13 cellular contexts compared by ENCODE assay signal in the genomic region with DNA sequence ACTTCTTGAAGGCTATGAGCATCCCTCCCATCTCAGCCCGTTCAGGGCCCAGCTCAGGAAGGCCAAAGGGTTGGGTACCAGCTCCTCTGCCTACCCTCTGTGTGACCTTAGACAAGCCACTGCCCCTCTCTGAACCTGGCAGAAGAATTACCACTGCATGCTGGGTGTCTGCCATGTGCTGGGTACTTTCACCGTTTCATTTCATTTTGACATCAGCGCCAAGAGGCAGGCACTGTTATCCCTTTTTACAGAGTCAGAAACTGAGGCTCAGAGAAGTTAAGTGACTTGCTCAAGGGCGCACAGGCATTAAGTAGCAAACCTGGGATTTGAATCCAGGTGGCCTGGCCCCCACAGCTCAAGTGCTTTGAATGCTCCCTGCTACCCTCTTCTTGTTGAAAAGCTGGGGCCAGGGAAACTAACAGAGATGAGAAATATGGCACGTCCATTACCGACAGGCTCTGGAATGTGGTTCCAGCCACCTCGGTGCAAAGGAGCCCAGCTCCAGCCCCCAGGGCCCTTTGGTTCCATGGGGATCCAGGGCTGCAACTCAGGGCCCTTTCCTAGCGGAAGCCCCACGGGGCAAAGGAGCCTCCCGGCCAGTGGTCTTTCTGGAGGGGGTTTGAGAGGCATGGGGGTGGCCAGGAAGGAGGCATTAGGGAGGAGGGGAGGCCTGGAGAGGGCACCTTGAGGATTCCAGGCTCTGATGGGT. TPM values are rescaled to one million over a fixed set of nuclear protein-coding genes. Genes with fewer than 3 reads are reported as not detected.
"Had no signal": no experiment of that assay in that cellular context is flagged by ENCODE, and none has a peak within 500 bp of the region (broad histone marks: within the 10 kb centered on the region; RNA-seq: fewer than 3 reads in every experiment).

No MANE protein-coding gene starts in this region.

- H3K4me1 ChIP-seq: pancreas had no signal

- H3K36me3 Mint-ChIP-seq: activated naive CD8-positive, alpha-beta T cell treated with anti-CD3 and anti-CD28 coated beads, Interleukin-2, amount 10 ng/mL, durations not matched to agents 7 days and 5 days had no signal

- H3K27me3 Mint-ChIP-seq: activated CD4-positive, alpha-beta T cell treated with anti-CD3 and anti-CD28 coated beads for 36 hours had no signal

- H3K9me3 ChIP-seq: pancreas, stomach had no signal

- H3K4me3 ChIP-seq: pancreas, stomach had no signal

- H3K4me3 Mint-ChIP-seq: activated CD4-positive, alpha-beta T cell treated with anti-CD3 and anti-CD28 coated beads for 36 hours; activated CD8-positive, alpha-beta T cell treated with anti-CD3 and anti-CD28 coated beads for 36 hours; activated naive CD8-positive, alpha-beta T cell treated with anti-CD3 and anti-CD28 coated beads, Interleukin-2, amount 10 ng/mL, durations not matched to agents 7 days and 5 days had no signal

- H3K36me3 ChIP-seq: pancreas, stomach had no signal

- DNase-seq: activated CD4-positive, alpha-beta T cell treated with anti-CD3 and anti-CD28 coated beads for 36 hours; activated CD8-positive, alpha-beta memory T cell treated with anti-CD3 and anti-CD28 coated beads, Interleukin-2, amount 50 U/mL, for 4 hours; activated CD8-positive, alpha-beta T cell treated with anti-CD3 and anti-CD28 coated beads for 36 hours; activated naive CD8-positive, alpha-beta T cell treated with anti-CD3 and anti-CD28 coated beads, Interleukin-2, amount 10 ng/mL, durations not matched to agents 7 days and 5 days; foreskin melanocyte; left colon; mesenchymal stem cell; stimulated activated CD4-positive, alpha-beta T cell treated with anti-CD3 and anti-CD28 coated beads, Interleukin-4, amount 100 ng/mL, for 4 hours; stomach had no signal

- ATAC-seq: activated CD4-positive, alpha-beta T cell treated with anti-CD3 and anti-CD28 coated beads for 36 hours; activated CD8-positive, alpha-beta T cell treated with anti-CD3 and anti-CD28 coated beads for 36 hours had no signal

- H3K27me3 ChIP-seq: pancreas, stomach had no signal

- H3K9me3 Mint-ChIP-seq: activated CD8-positive, alpha-beta T cell treated with anti-CD3 and anti-CD28 coated beads for 36 hours; activated naive CD8-positive, alpha-beta T cell treated with anti-CD3 and anti-CD28 coated beads, Interleukin-2, amount 10 ng/mL, durations not matched to agents 7 days and 5 days had no signal

- H3K4me1 Mint-ChIP-seq: activated CD4-positive, alpha-beta T cell treated with anti-CD3 and anti-CD28 coated beads for 36 hours; activated naive CD8-positive, alpha-beta T cell treated with anti-CD3 and anti-CD28 coated beads, Interleukin-2, amount 10 ng/mL, durations not matched to agents 7 days and 5 days had no signal

- H3K27ac Mint-ChIP-seq: activated CD4-positive, alpha-beta T cell treated with anti-CD3 and anti-CD28 coated beads for 36 hours; activated CD8-positive, alpha-beta T cell treated with anti-CD3 and anti-CD28 coated beads for 36 hours; activated naive CD8-positive, alpha-beta T cell treated with anti-CD3 and anti-CD28 coated beads, Interleukin-2, amount 10 ng/mL, durations not matched to agents 7 days and 5 days had no signal

RNA-seq across cellular contexts. Expression of gene TMEM82, which starts 6.5 kb away (rescaled TPM):
- total RNA-seq: activated CD4-positive, alpha-beta T cell treated with anti-CD3 and anti-CD28 coated beads for 36 hours; activated CD8-positive, alpha-beta T cell treated with anti-CD3 and anti-CD28 coated beads for 36 hours; activated naive CD8-positive, alpha-beta T cell treated with anti-CD3 and anti-CD28 coated beads, Interleukin-2, amount 10 ng/mL, durations not matched to agents 7 days and 5 days; pancreas; skeletal muscle tissue had no signal
- polyA plus RNA-seq: neural cell, pancreas, thymus had no signal

RNA-seq across cellular contexts. Expression of gene FBLIM1, which starts 9.8 kb away (rescaled TPM):
- total RNA-seq: activated CD8-positive, alpha-beta T cell treated with anti-CD3 and anti-CD28 coated beads for 36 hours had no signal
